In the genomic region with DNA sequence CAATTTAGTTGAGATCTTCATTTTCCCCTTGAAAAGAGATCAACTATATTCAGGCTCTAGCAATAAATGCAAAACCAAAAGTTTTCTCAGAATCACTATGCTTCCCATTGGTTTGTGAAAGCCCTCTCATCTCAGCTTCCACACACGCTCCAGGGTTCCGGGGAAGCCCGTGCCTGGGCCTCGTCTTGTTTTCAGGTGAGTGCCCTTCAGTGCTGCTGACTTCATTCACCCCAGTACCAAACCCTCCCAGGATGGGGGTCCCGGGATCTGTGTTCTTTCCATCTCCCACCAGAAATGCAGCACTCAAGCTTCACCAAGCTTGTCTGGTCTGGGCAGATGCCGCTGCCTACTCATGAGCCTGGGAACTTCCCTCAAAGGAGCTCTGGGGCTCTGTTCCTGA, we compare ENCODE assay signal across 22 cellular contexts.
DNase-seq lines count a peak whose midpoint lies in the region; ATAC-seq, FAIRE-seq and TF ChIP-seq lines count a peak whose summit lies in the region.
"Had no signal": no experiment of that assay in that cellular context is flagged by ENCODE, and none has a peak within 500 bp of the region (broad histone marks: within the 10 kb centered on the region; RNA-seq: fewer than 3 reads in every experiment).

No MANE protein-coding gene starts in this region.

- H3F3A ChIP-seq in GM23338 (replicated peaks; ENCODE audit: low read depth): no peaks in the 10 kb centered on the region

- no peaks in the 10 kb centered on the region for H3K9me3 ChIP-seq in kidney (ENCODE audit: control insufficient read depth in 1 of 2, low read length in 2 of 2)
- H3K9me3 ChIP-seq: A549; BLaER1 treated with 17β-estradiol and CSF1 and Interleukin-3, amounts not matched to agents 10 nM and 100 nM; Caco-2 had no signal

- H3K4me2 ChIP-seq in GM23338: no peak overlapping the region
- H3K4me2 ChIP-seq: A549; BLaER1 treated with 17β-estradiol and CSF1 and Interleukin-3, amounts not matched to agents 10 nM and 100 nM had no signal

- peaks cover 2% of the 10 kb centered on the region; the same call in 1 of the 2 replicates for H3K4me1 ChIP-seq in GM23338 (ENCODE audit: insufficient read depth)
- H3K4me1 ChIP-seq in kidney (ENCODE audit: control insufficient read depth in 1 of 2, insufficient read depth in 1 of 2, low read depth in 1 of 2, low read length in 2 of 2): no peaks in the 10 kb centered on the region
- H3K4me1 ChIP-seq: A549, Caco-2 had no signal

- H3K4me1 Mint-ChIP-seq in GM23338: peaks cover 6% of the 10 kb centered on the region
- H3K4me1 Mint-ChIP-seq in HFFc6 (ENCODE audit: low read depth): no peaks in the 10 kb centered on the region
- H3K4me1 Mint-ChIP-seq: B cell had no signal

- H3K27ac ChIP-seq in GM23338 (ENCODE audit: low read depth): no peak overlapping the region
- no peak overlapping the region for H3K27ac ChIP-seq in kidney (ENCODE audit: low read depth in 2 of 2, low read length in 2 of 2)
- H3K27ac ChIP-seq: 22Rv1; A549; BLaER1 treated with 17β-estradiol and CSF1 and Interleukin-3, amounts not matched to agents 10 nM and 100 nM; C4-2B had no signal

- H3K36me3 Mint-ChIP-seq in GM23338 (ENCODE audit: low read depth) (no peaks in the 10 kb centered on the region), HFFc6 (ENCODE audit: low read depth) (no peaks in the 10 kb centered on the region)
- H3K36me3 Mint-ChIP-seq: CD8-positive, alpha-beta T cell had no signal

- TF ChIP-seq CTCF in GM23338 (conservative IDR thresholded peaks at IDR 0.05; ENCODE audit: low read depth in 2 of 2) (no peak), kidney (IDR thresholded peaks at IDR 0.05; ENCODE audit: borderline replicate concordance, extremely low read depth, insufficient read depth) (no peak), HFFc6 (IDR thresholded peaks at IDR 0.05) (no peak)

- H3K27ac Mint-ChIP-seq in GM23338 (no peak overlapping the region), HFFc6 (no peak overlapping the region)
- H3K27ac Mint-ChIP-seq: B cell; CD4-positive, alpha-beta T cell; CD8-positive, alpha-beta T cell had no signal

- DNase-seq in activated effector memory CD4-positive, alpha-beta T cell treated with anti-CD3 and anti-CD28 coated beads, Interleukin-2, amount 50 U/mL, for 16 hours: peak; percentile 36
- no peak for DNase-seq in activated effector memory CD4-positive, alpha-beta T cell treated with Interleukin-2 at 50 U/mL for 16 hours
- DNase-seq in GM23338 (ENCODE audit: low spot score): no peak
- DNase-seq in kidney: peak; percentile 57
- no peak for DNase-seq in OCI-M2 (lab: John Stamatoyannopoulos, UW; ENCODE audit: unreplicated experiment)
- DNase-seq in HFFc6: no peak
- DNase-seq: AML-193; Calu3; CD4-positive, alpha-beta T cell; CD8-positive, alpha-beta T cell; DMS79 treated with DMSO at 0.1 percent for 48 hours; GF-D8 had no signal

- H3K4me3 Mint-ChIP-seq in GM23338 (no peak overlapping the region), HFFc6 (no peak overlapping the region)
- H3K4me3 Mint-ChIP-seq: B cell; CD4-positive, alpha-beta T cell; CD8-positive, alpha-beta T cell had no signal

- intact Hi-C loops in kidney (cut with DNase I): no loop called here

- 0 out of 2 replicates have a peak overlapping the region, but pooled peaks have one; percentile 52 for H2AFZ ChIP-seq in GM23338

- no peaks in the 10 kb centered on the region for H3K9me3 Mint-ChIP-seq in GM23338
- H3K9me3 Mint-ChIP-seq in HFFc6: no peaks in the 10 kb centered on the region
- H3K9me3 Mint-ChIP-seq: CD4-positive, alpha-beta T cell; CD8-positive, alpha-beta T cell had no signal

- H3K9me2 ChIP-seq in GM23338 (ENCODE audit: insufficient read depth): no peaks in the 10 kb centered on the region; the same call in 1 of the 2 replicates

- no peak for FAIRE-seq in kidney (lab: Jason Lieb, UNC)
- FAIRE-seq: A549, D721Med, G401.6, GM12891, GM19239 had no signal

- no peaks in the 10 kb centered on the region for H3K27me3 ChIP-seq in GM23338 (ENCODE audit: insufficient read depth)
- H3K27me3 ChIP-seq: BLaER1 treated with 17β-estradiol and CSF1 and Interleukin-3, amounts not matched to agents 10 nM and 100 nM had no signal

- no peaks in the 10 kb centered on the region for H3K79me2 ChIP-seq in GM23338 (replicated peaks; ENCODE audit: insufficient read depth)

- no peak overlapping the region for H3K9ac ChIP-seq in kidney (ENCODE audit: low read length in 2 of 2)
- H3K9ac ChIP-seq: BLaER1 treated with 17β-estradiol and CSF1 and Interleukin-3, amounts not matched to agents 10 nM and 100 nM had no signal

- peaks cover 6% of the 10 kb centered on the region for H3K27me3 Mint-ChIP-seq in GM23338 (ENCODE audit: insufficient read depth, low read depth, poor library complexity)
- H3K27me3 Mint-ChIP-seq in HFFc6 (ENCODE audit: insufficient read depth): peaks cover 33% of the 10 kb centered on the region

- H4K20me1 ChIP-seq in GM23338 (replicated peaks; ENCODE audit: insufficient read depth): no peaks in the 10 kb centered on the region

- H3K4me3 ChIP-seq in GM23338: no peak overlapping the region
- no peak overlapping the region for H3K4me3 ChIP-seq in kidney (ENCODE audit: low read length in 2 of 2)
- H3K4me3 ChIP-seq: A549; BLaER1 treated with 17β-estradiol and CSF1 and Interleukin-3, amounts not matched to agents 10 nM and 100 nM had no signal

- ATAC-seq in GM23338: no peak
- ATAC-seq: A549; CD8-positive, alpha-beta T cell had no signal

- H3K36me3 ChIP-seq in GM23338 (ENCODE audit: insufficient read depth) (no peaks in the 10 kb centered on the region), kidney (ENCODE audit: control insufficient read depth in 1 of 2, insufficient read depth in 2 of 2, low read length in 2 of 2) (no peaks in the 10 kb centered on the region)
- H3K36me3 ChIP-seq: BLaER1 treated with 17β-estradiol and CSF1 and Interleukin-3, amounts not matched to agents 10 nM and 100 nM had no signal

TF ChIP-seq in GM23338, 12 proteins besides CTCF, POLR2A, EP300 and RAD21 (continues in another document):
- TF ChIP-seq, protein P1, sequence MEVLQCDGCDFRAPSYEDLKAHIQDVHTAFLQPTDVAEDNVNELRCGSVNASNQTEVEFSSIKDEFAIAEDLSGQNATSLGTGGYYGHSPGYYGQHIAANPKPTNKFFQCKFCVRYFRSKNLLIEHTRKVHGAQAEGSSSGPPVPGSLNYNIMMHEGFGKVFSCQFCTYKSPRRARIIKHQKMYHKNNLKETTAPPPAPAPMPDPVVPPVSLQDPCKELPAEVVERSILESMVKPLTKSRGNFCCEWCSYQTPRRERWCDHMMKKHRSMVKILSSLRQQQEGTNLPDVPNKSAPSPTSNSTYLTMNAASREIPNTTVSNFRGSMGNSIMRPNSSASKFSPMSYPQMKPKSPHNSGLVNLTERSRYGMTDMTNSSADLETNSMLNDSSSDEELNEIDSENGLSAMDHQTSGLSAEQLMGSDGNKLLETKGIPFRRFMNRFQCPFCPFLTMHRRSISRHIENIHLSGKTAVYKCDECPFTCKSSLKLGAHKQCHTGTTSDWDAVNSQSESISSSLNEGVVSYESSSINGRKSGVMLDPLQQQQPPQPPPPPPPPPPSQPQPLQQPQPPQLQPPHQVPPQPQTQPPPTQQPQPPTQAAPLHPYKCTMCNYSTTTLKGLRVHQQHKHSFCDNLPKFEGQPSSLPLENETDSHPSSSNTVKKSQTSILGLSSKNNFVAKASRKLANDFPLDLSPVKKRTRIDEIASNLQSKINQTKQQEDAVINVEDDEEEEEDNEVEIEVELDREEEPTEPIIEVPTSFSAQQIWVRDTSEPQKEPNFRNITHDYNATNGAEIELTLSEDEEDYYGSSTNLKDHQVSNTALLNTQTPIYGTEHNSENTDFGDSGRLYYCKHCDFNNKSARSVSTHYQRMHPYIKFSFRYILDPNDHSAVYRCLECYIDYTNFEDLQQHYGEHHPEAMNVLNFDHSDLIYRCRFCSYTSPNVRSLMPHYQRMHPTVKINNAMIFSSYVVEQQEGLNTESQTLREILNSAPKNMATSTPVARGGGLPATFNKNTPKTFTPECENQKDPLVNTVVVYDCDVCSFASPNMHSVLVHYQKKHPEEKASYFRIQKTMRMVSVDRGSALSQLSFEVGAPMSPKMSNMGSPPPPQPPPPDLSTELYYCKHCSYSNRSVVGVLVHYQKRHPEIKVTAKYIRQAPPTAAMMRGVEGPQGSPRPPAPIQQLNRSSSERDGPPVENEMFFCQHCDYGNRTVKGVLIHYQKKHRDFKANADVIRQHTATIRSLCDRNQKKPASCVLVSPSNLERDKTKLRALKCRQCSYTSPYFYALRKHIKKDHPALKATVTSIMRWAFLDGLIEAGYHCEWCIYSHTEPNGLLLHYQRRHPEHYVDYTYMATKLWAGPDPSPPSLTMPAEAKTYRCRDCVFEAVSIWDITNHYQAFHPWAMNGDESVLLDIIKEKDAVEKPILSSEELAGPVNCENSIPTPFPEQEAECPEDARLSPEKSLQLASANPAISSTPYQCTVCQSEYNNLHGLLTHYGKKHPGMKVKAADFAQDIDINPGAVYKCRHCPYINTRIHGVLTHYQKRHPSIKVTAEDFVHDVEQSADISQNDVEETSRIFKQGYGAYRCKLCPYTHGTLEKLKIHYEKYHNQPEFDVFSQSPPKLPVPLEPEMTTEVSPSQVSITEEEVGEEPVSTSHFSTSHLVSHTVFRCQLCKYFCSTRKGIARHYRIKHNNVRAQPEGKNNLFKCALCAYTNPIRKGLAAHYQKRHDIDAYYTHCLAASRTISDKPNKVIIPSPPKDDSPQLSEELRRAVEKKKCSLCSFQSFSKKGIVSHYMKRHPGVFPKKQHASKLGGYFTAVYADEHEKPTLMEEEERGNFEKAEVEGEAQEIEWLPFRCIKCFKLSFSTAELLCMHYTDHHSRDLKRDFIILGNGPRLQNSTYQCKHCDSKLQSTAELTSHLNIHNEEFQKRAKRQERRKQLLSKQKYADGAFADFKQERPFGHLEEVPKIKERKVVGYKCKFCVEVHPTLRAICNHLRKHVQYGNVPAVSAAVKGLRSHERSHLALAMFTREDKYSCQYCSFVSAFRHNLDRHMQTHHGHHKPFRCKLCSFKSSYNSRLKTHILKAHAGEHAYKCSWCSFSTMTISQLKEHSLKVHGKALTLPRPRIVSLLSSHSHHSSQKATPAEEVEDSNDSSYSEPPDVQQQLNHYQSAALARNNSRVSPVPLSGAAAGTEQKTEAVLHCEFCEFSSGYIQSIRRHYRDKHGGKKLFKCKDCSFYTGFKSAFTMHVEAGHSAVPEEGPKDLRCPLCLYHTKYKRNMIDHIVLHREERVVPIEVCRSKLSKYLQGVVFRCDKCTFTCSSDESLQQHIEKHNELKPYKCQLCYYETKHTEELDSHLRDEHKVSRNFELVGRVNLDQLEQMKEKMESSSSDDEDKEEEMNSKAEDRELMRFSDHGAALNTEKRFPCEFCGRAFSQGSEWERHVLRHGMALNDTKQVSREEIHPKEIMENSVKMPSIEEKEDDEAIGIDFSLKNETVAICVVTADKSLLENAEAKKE (CRISPR knock-in tag; IDR thresholded peaks at IDR 0.05): no peak
- TF ChIP-seq JUNB (IDR thresholded peaks at IDR 0.05; ENCODE audit: unreplicated experiment) (no peak), STAT1 (IDR thresholded peaks at IDR 0.05; ENCODE audit: unreplicated experiment) (no peak), ZNF114 (CRISPR knock-in tag; IDR thresholded peaks at IDR 0.05) (no peak), EZH2phosphoT487 (IDR thresholded peaks at IDR 0.05; ENCODE audit: unreplicated experiment) (no peak), EZH2 (IDR thresholded peaks at IDR 0.05; ENCODE audit: low read depth, unreplicated experiment) (no peak), CREB1 (CRISPR knock-in tag; IDR thresholded peaks at IDR 0.05; ENCODE audit: low read depth) (no peak)

Comparison
In these comparisons a context has a peak if more than half of its experiments do, and no peak if none do; other contexts are left out.
1. DNase-seq: peak in activated effector memory CD4-positive, alpha-beta T cell treated with anti-CD3 and anti-CD28 coated beads, Interleukin-2, amount 50 U/mL, for 16 hours (single experiment) and kidney (single experiment); none in activated effector memory CD4-positive, alpha-beta T cell treated with Interleukin-2 at 50 U/mL for 16 hours (single experiment), GM23338 (single experiment), OCI-M2 (single experiment) and HFFc6 (single experiment).